In the genomic region with DNA sequence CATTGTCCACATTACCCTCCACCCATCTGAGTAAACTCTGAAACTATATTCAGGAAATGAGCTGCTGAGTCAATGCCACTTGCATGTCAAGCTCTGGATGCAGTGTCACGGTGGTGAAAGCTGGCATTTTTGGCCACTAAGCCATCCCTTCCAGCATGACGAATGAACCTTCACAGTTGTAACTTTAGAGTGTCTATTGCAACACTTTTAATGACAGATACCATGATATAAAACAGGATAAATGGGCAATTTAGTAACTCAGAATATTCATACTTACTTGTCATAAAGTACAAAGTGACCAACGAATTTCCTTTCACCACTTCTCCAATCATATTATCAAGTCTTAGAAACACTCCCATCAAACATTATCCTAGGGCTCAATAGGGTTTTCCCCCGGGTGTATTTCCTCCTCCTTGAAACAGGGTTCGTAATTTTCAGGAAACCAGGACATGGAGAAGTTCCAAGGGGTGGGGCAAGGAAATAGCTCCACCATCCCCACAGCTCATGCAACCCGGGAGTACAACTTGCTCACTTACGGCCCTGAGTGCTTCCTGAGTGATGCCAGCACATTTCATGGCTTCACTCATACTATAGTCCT, we compare ENCODE assay signal across 8 cellular contexts.
A peak's percentile ranks its signal among the peaks of the same experiment; 100 is the strongest.
DNase-seq lines count a peak whose midpoint lies in the region; FAIRE-seq and TF ChIP-seq lines count a peak whose summit lies in the region.

No MANE protein-coding gene starts in this region.

- FAIRE-seq in bronchial epithelial cell (lab: Jason Lieb, UNC) (peak; percentile 80), frontal cortex (lab: Jason Lieb, UNC) (no peak)

- no peak overlapping the region for H3K4me3 ChIP-seq in bronchial epithelial cell (ENCODE audit: low read depth, low read length)

- no peaks in the 10 kb centered on the region for H3K27me3 ChIP-seq in bronchial epithelial cell (ENCODE audit: control insufficient read depth, insufficient read depth, low read length)

- TF ChIP-seq CTCF in bronchial epithelial cell (IDR thresholded peaks at IDR 0.05; ENCODE audit: insufficient read depth, low read length, severe bottlenecking): no peak

- DNase-seq in SIG-M5 treated with dmso at 0.1 percent for 504 hours (lab: John Stamatoyannopoulos, UW; ENCODE audit: unreplicated experiment) (peak; percentile 67), SIG-M5 (lab: John Stamatoyannopoulos, UW) (no peak), HT-29 (ENCODE audit: low spot score) (peak; percentile 59), bronchial epithelial cell (ENCODE audit: low read depth) (peak; percentile 92), renal cortical epithelial cell (ENCODE audit: low read depth) (peak; percentile 90), frontal cortex (ENCODE audit: low spot score in 2 of 2) (no peak), germinal center (ENCODE audit: low spot score) (no peak), NCI-H1694 treated with DMSO at 0.1 percent for 48 hours (lab: John Stamatoyannopoulos, UW) (no peak)

- no peaks in the 10 kb centered on the region for H3K36me3 ChIP-seq in bronchial epithelial cell (ENCODE audit: control insufficient read depth, insufficient read depth, low read length)

Comparison
In these comparisons a context has a peak if more than half of its experiments do, and no peak if none do; other contexts are left out.
1. DNase-seq: peak in SIG-M5 treated with dmso at 0.1 percent for 504 hours (single experiment), HT-29 (single experiment), bronchial epithelial cell (single experiment) and renal cortical epithelial cell (single experiment); none in SIG-M5 (single experiment), frontal cortex (0 of 2), germinal center (single experiment) and NCI-H1694 treated with DMSO at 0.1 percent for 48 hours (single experiment).